ENCODE assay signal across 18 cellular contexts in the genomic region with DNA sequence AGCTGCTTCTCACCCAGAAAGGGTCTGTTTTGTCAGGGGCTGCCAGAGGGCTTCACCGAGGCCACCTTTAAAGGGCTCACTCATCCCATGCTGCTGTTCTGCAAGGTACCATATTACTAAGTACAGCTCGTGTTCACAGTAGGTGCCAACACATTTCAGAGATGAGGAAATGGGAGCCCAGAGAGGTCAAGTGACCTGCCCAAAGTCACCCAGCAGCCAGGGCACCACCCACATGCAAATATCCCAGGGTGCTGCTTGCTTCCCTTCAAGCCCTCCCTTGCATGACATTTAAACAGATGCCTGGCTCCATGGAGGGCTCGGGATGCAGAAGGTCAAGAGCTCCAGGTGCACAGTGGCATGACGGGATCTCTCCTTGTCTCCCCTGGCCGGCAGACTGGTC.
"Had no signal": no experiment of that assay in that cellular context is flagged by ENCODE, and none has a peak within 500 bp of the region (broad histone marks: within the 10 kb centered on the region; RNA-seq: fewer than 3 reads in every experiment).

No MANE protein-coding gene starts in this region.

- DNase-seq: activated gamma-delta T cell treated with Interleukin-2 at 50 U/mL for 16 hours; activated T-cell treated with anti-CD3 and anti-CD28 coated beads, Interleukin-2, amount 50 U/mL, for 1 hour; central memory CD4-positive, alpha-beta T cell; effector memory CD4-positive, alpha-beta T cell; foreskin keratinocyte; left ventricle myocardium superior; posterior cingulate gyrus; stimulated activated CD4-positive, alpha-beta T cell treated with anti-CD3 and anti-CD28 coated beads, Interleukin-4, amount 100 ng/mL, for 4 hours; stimulated activated naive CD8-positive, alpha-beta T cell treated with anti-CD3 and anti-CD28 coated beads, Interleukin-15, amount 100 ng/mL, for 72 hours; T-helper 9 cell; uterus had no signal

- FAIRE-seq: islet of Langerhans had no signal

- H3K4me3 ChIP-seq: ascending aorta, hepatocyte, suprapubic skin, tibial nerve, uterus had no signal

- H3K27ac ChIP-seq: foreskin keratinocyte, hepatocyte, suprapubic skin, uterus had no signal

- H2AFZ ChIP-seq: hepatocyte had no signal

- ATAC-seq: foreskin keratinocyte; natural killer cell treated with Interleukin-12 subunit alpha and Interleukin-12 subunit beta and Interleukin-15 and Interleukin-18, amount 100 ng/mL, for 72 hours; stimulated activated naive CD8-positive, alpha-beta T cell treated with anti-CD3 and anti-CD28 coated beads, Interleukin-15, amount 100 ng/mL, for 72 hours; WTC11 had no signal

- H3K9me3 ChIP-seq: ascending aorta, suprapubic skin had no signal

- H3K27me3 ChIP-seq: ascending aorta, foreskin keratinocyte, hepatocyte, suprapubic skin, tibial nerve, uterus had no signal

- H3K4me1 ChIP-seq: ascending aorta, uterus had no signal

- H3K4me2 ChIP-seq: hepatocyte had no signal

- H3K36me3 ChIP-seq: ascending aorta, uterus had no signal
